Comparison of ENCODE assay signal across 28 cellular contexts in the genomic region with DNA sequence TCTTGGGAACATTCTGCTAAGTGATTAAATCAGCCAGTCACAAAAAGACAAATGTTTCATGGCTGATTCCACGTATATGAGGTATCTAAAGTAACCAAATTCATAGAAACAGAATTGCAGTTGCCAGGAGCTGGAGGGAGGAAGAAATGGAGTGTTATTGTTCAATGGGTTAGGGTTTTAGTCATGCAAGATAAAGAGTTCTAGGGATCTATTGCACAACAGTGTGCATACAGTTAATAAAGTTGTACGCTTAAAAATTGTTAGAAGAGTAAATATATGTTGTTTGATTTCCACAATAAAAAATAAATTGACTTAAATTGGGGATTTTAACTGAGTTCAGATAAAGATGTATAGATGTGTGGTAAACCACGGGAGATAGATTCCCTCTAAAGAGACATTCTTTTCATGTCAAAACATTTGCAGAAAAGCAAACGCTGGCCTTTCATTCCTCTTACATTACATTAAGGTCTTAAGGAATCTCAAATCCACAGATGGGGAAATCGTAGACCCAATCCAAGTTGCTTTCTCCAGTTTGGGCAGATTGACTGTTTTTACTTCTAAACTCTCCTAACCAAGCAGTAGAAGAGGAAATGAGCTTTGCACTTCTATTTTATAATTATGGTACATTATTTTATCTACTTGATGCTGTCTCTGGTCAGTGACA. TPM values are rescaled to one million over a fixed set of nuclear protein-coding genes. Genes with fewer than 3 reads are reported as not detected.
"Had no signal": no experiment of that assay in that cellular context is flagged by ENCODE, and none has a peak within 500 bp of the region (broad histone marks: within the 10 kb centered on the region; RNA-seq: fewer than 3 reads in every experiment).

No MANE protein-coding gene starts in this region.

- H3K27ac ChIP-seq: dorsolateral prefrontal cortex, foreskin keratinocyte, hepatocyte, parathyroid adenoma, prostate gland, spleen, testis, transverse colon had no signal

- DNase-seq: cortex of kidney; dorsolateral prefrontal cortex; effector CD8-positive, alpha-beta T cell; foreskin keratinocyte; mesendoderm; naive B cell; spleen; stimulated activated CD4-positive, alpha-beta T cell treated with anti-CD3 and anti-CD28 coated beads, Interleukin-15, amount 100 ng/mL, for 24 hours; stimulated activated CD4-positive, alpha-beta T cell treated with anti-CD3 and anti-CD28 coated beads, Interleukin-1b, Interleukin-23, amount 100 ng/mL, for 48 hours; stimulated activated CD4-positive, alpha-beta T cell treated with anti-CD3 and anti-CD28 coated beads, Interleukin-4, amount 100 ng/mL, for 24 hours; stimulated activated naive CD8-positive, alpha-beta T cell treated with anti-CD3 and anti-CD28 coated beads, Interleukin-15, amount 100 ng/mL, for 72 hours; testis; transverse colon had no signal

- H3K36me3 ChIP-seq: prostate gland, spleen, transverse colon had no signal

- H3K27me3 ChIP-seq: hepatocyte, testis had no signal

- H3K36me3 Mint-ChIP-seq: naive B cell; stimulated activated memory B cell treated with anti-CD40 and anti-IgM and Interleukin-4, amounts not matched to agents 10 μg/mL and 1 μg/mL and 100 μg/mL, for 72 hours had no signal

- H3K4me3 Mint-ChIP-seq: nephron; stimulated activated memory B cell treated with anti-CD40 and anti-IgM and Interleukin-4, amounts not matched to agents 10 μg/mL and 1 μg/mL and 100 μg/mL, for 72 hours; stimulated activated naive CD8-positive, alpha-beta T cell treated with anti-CD3 and anti-CD28 coated beads, Interleukin-15, amount 100 ng/mL, for 72 hours had no signal

- H3K4me3 ChIP-seq: dorsolateral prefrontal cortex, hepatocyte, prostate gland, spleen, testis, transverse colon had no signal

- H3K4me1 ChIP-seq: foreskin keratinocyte, prostate gland, testis had no signal

- H3K9me3 ChIP-seq: prostate gland, testis had no signal

- H3K27ac Mint-ChIP-seq: naive B cell; nephron; stimulated activated memory B cell treated with anti-CD40 and anti-IgM and Interleukin-4, amounts not matched to agents 10 μg/mL and 1 μg/mL and 100 μg/mL, for 72 hours; stimulated activated naive CD8-positive, alpha-beta T cell treated with anti-CD3 and anti-CD28 coated beads, Interleukin-15, amount 100 ng/mL, for 72 hours had no signal

- H3K9me3 Mint-ChIP-seq: stimulated activated memory B cell treated with anti-CD40 and anti-IgM and Interleukin-4, amounts not matched to agents 10 μg/mL and 1 μg/mL and 100 μg/mL, for 72 hours; stimulated activated naive CD8-positive, alpha-beta T cell treated with anti-CD3 and anti-CD28 coated beads, Interleukin-15, amount 100 ng/mL, for 72 hours had no signal

RNA-seq across cellular contexts. Expression of gene PRDM7, which starts 4.6 kb away (rescaled TPM):
- total RNA-seq: chondrocyte, dorsolateral prefrontal cortex, foreskin keratinocyte, hepatocyte, kidney epithelial cell, liver, lung microvascular endothelial cell, omental fat pad, renal cortical epithelial cell, sciatic nerve, skeletal muscle tissue, spleen, subcutaneous adipose tissue, transverse colon, ureter had no signal
